In genomic region chr19:43504426-43505185, GRCh38 we compare ENCODE assay signal across 8 cellular contexts. TPM values are rescaled to one million over a fixed set of nuclear protein-coding genes. Genes with fewer than 3 reads are reported as not detected.
DNase-seq lines count a peak whose midpoint lies in the region; ATAC-seq and TF ChIP-seq lines count a peak whose summit lies in the region.

PHLDB3 (minus strand) TSS chr19:43504746; CDS start chr19:43504118, 628 bp downstream.

- H3K36me3 ChIP-seq in MG63 (peaks cover 15% of the 10 kb centered on the region), urinary bladder (ENCODE audit: insufficient read depth) (peaks cover 2% of the 10 kb centered on the region)

- no peak for TF ChIP-seq CTCF in nephron (IDR thresholded peaks at IDR 0.05; ENCODE audit: unreplicated experiment in 3 of 3)

- no peaks in the 10 kb centered on the region for H3K27me3 ChIP-seq in MG63

- 3% methylated on average over 42 of the region's 42 CpGs for WGBS in urinary bladder

- H3K4me3 ChIP-seq in MG63 (peak within 1 kb of the TSS; percentile 83), urinary bladder (ENCODE audit: low read depth, low read length) (peak within 1 kb of the TSS; percentile 62)

- peaks cover 16% of the 10 kb centered on the region for H3K36me3 Mint-ChIP-seq in nephron (ENCODE audit: low read depth)

- DNase-seq in DMS153 (lab: John Stamatoyannopoulos, UW) (peak; percentile 46), MG63 (peak; percentile 26)
- peak; percentile 47 to 48 for DNase-seq in activated CD4-positive, alpha-beta T cell treated with anti-CD3 and anti-CD28 coated beads, Interleukin-2, amount 50 U/mL, for 4 hours

- peak within 1 kb of the TSS; percentile 92 to 98 (median 92) for H3K4me3 Mint-ChIP-seq in nephron

- no peaks in the 10 kb centered on the region for H3K4me1 ChIP-seq in urinary bladder (ENCODE audit: insufficient read depth)

- peaks cover 15% of the 10 kb centered on the region for H3K27me3 Mint-ChIP-seq in nephron (ENCODE audit: low read depth)

- no peaks in the 10 kb centered on the region for H3K9me3 ChIP-seq in MG63

- H3K27ac Mint-ChIP-seq in nephron, result peak within 1 kb of the TSS; percentile 77 to 93 (median 84)

- H3K9me3 Mint-ChIP-seq in nephron, result no peaks in the 10 kb centered on the region

- peaks cover 31% of the 10 kb centered on the region for H3K4me1 Mint-ChIP-seq in nephron

- peak within 1 kb of the TSS; percentile 89 for H3K27ac ChIP-seq in urinary bladder (ENCODE audit: low read depth)

- peak; percentile 20 for ATAC-seq in GM21786 (IDR thresholded peaks at IDR 0.05; ENCODE audit: unreplicated experiment)
- ATAC-seq in esophagus mucosa, result peak; percentile 66
- no peak for ATAC-seq in HG02970 (IDR thresholded peaks at IDR 0.05; ENCODE audit: low FRiP score, unreplicated experiment)

RNA-seq across cellular contexts. Expression of gene PHLDB3, which starts in this region (rescaled TPM):
- 3.5 and 10.5 TPM in 2 replicates for total RNA-seq in MG63 (2014; rRNA removed; shearing (Covaris generic); ENCODE audit: low replicate concordance)
- total RNA-seq in esophagus mucosa, result 52.2 TPM
- total RNA-seq in urinary bladder, result 10.7 TPM
- polyA plus RNA-seq in urinary bladder, result 12.4 TPM
